In the genomic region with DNA sequence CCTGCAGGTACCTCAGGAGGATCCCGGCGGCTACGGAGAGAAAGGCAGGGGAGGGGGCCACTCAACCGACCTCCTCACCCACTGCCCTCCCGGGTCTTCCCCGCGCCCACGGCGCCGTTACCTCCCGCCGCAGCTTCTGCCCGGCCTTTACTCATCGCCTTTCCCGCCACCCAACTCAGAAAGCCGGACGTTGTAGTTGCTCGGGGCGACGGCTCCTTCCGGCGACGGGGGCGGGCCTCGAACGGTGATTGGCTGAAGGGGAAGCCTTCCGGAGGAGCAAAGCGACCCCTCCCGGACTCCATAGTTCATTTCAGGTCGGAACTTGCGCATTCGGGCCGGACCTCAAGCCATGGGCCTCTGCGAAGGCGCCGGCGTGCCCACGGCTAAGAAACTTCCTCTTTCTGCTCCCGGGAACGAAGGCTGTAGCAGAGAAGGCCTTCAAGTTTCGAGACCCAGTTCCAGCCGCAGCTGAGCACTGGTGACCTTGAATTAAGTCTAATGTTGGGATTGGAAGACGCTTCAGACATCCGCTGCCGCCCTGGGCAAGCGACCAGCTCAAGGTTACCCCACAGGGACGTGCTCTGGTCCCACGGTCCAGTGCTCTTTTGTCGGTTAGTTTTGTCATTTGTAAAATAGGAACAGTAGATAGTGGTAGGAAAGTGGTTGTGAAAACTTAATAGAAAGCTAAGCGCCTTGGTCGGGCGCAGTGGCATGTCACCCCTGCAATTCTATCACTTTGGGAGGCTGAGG, we compare ENCODE assay signal across 8 cellular contexts. TPM values are rescaled to one million over a fixed set of nuclear protein-coding genes. Genes with fewer than 3 reads are reported as not detected.
DNase-seq lines count a peak whose midpoint lies in the region; ATAC-seq and TF ChIP-seq lines count a peak whose summit lies in the region.

A gene with protein sequence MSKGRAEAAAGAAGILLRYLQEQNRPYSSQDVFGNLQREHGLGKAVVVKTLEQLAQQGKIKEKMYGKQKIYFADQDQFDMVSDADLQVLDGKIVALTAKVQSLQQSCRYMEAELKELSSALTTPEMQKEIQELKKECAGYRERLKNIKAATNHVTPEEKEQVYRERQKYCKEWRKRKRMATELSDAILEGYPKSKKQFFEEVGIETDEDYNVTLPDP (minus strand): TSS at position 198 of the 750 bp plus-strand sequence. CDS start 43 bp downstream, at position 155.

- DNase-seq in AG20443 (ENCODE audit: low spot score) = peak; percentile 98
- peak; percentile 79 to 91 for DNase-seq in NCI-H446 (lab: John Stamatoyannopoulos, UW)
- peak; percentile 84 to 87 (median 84) for DNase-seq in activated CD4-positive, CD25-positive, alpha-beta regulatory T cell (lab: John Stamatoyannopoulos, UW)
- peak; percentile 86 for DNase-seq in central memory CD4-positive, alpha-beta T cell
- DNase-seq in inferior parietal cortex (ENCODE audit: extremely low spot score) = peak; percentile 96
- peak; percentile 97 for DNase-seq in spleen

- no peaks in the 10 kb centered on the region for H3K27me3 ChIP-seq in spleen (replicated peaks in 1 of 7)

- TF ChIP-seq CTCF in spleen (IDR thresholded peaks at IDR 0.05 in 8 of 11, conservative IDR thresholded peaks at IDR 0.05 in 3 of 11) = peak in 8 of 11 experiments; percentile 15 to 70 (median 50)

- intact Hi-C loops in spleen (cut with DNase I; ENCODE audit: low total_unique reads) = no loop called here

- peak in 1 of 3 donors; percentile 40 for TF ChIP-seq POLR2A in spleen (IDR thresholded peaks at IDR 0.05)

- no peaks in the 10 kb centered on the region for H3K9me3 ChIP-seq in spleen

- peak within 1 kb of the TSS; percentile 50 to 94 (median 90) for H3K27ac ChIP-seq in spleen

- peaks cover 5 to 76% (median 52%) of the 10 kb centered on the region in 6 donors for H3K36me3 ChIP-seq in spleen

- WGBS in spleen, 5 donors = 0 to 1% (median 0%) methylated on average over 29 to 52 of the region's 52 CpGs

- peak; percentile 67 for ATAC-seq in GM19023 (IDR thresholded peaks at IDR 0.05; ENCODE audit: unreplicated experiment)
- ATAC-seq in HG03280 (IDR thresholded peaks at IDR 0.05; ENCODE audit: unreplicated experiment) = peak; percentile 73

- peaks cover 13 to 66% (median 32%) of the 10 kb centered on the region in 6 donors for H3K4me1 ChIP-seq in spleen

- H3K4me3 ChIP-seq in spleen = peak within 1 kb of the TSS; percentile 46 to 93 (median 72)

RNA-seq across cellular contexts. Expression of the gene that starts here (rescaled TPM):
- 1 to 10 TPM; 1.9 to 5.6 (median 3.4) TPM for total RNA-seq in spleen
- polyA plus RNA-seq in spleen = 1 to 10 TPM; 3.6 to 4.3 (median 4.0) TPM

Comparison
In these comparisons a context has a peak if more than half of its experiments do, and no peak if none do; other contexts are left out.
1. Peak in every context shown above with its lines: DNase-seq, ATAC-seq, H3K4me3 ChIP-seq and H3K27ac ChIP-seq.